Comparison of ENCODE assay signal across 21 cellular contexts in genomic region chr10:91521444-91521843, GRCh38.
A peak's percentile ranks its signal among the peaks of the same experiment; 100 is the strongest.
DNase-seq lines count a peak whose midpoint lies in the region; FAIRE-seq and TF ChIP-seq lines count a peak whose summit lies in the region.
"Had no signal": no experiment of that assay in that cellular context is flagged by ENCODE, and none has a peak within 500 bp of the region (broad histone marks: within the 10 kb centered on the region; RNA-seq: fewer than 3 reads in every experiment).

No MANE protein-coding gene starts in this region.

- H2AFZ ChIP-seq in OCI-LY3 (ENCODE audit: low read depth, low read length) = no peak overlapping the region
- H2AFZ ChIP-seq in hepatocyte = no peak overlapping the region

- H3K9ac ChIP-seq in OCI-LY3 (ENCODE audit: low read length) = no peak overlapping the region

- peak overlapping the region; percentile 42 for H3K4me2 ChIP-seq in OCI-LY3 (ENCODE audit: low read length)
- H3K4me2 ChIP-seq in hepatocyte = no peak overlapping the region

- H3K27me3 ChIP-seq in OCI-LY3 (ENCODE audit: low read depth, low read length) (no peaks in the 10 kb centered on the region), bronchial epithelial cell (ENCODE audit: control insufficient read depth, insufficient read depth, low read length) (no peaks in the 10 kb centered on the region), hepatocyte (no peaks in the 10 kb centered on the region)
- H3K27me3 ChIP-seq: right lobe of liver had no signal

- H4K20me1 ChIP-seq in OCI-LY3 (ENCODE audit: insufficient read depth, low read length) (no peaks in the 10 kb centered on the region), hepatocyte (ENCODE audit: insufficient read depth, poor library complexity, severe bottlenecking) (no peaks in the 10 kb centered on the region)

- FAIRE-seq in bronchial epithelial cell (lab: Jason Lieb, UNC) = no peak
- FAIRE-seq: D721Med, urothelium cell line had no signal

- H3K79me2 ChIP-seq in OCI-LY3 (ENCODE audit: low read length) = no peaks in the 10 kb centered on the region
- no peaks in the 10 kb centered on the region for H3K79me2 ChIP-seq in hepatocyte

- H3K4me1 ChIP-seq in OCI-LY3 (ENCODE audit: low read length) (peaks cover 29% of the 10 kb centered on the region), hepatocyte (ENCODE audit: insufficient read depth) (no peaks in the 10 kb centered on the region)

- H3K27ac ChIP-seq in OCI-LY3 (ENCODE audit: low read length) (no peak overlapping the region), hepatocyte (peak overlapping the region; percentile 1)
- H3K27ac ChIP-seq: right lobe of liver had no signal

- DNase-seq in GM03348 (ENCODE audit: low spot score) = peak; percentile 43
- peak; percentile 65 for DNase-seq in bronchial epithelial cell (ENCODE audit: low read depth)
- no peak for DNase-seq in hepatocyte (ENCODE audit: low spot score)
- no peak for DNase-seq in activated naive CD4-positive, alpha-beta T cell (lab: John Stamatoyannopoulos, UW)
- no peak for DNase-seq in NCI-H2081 treated with DMSO at 0.1 percent for 48 hours (lab: John Stamatoyannopoulos, UW)
- DNase-seq in T-helper 9 cell = no peak
- DNase-seq in NCI-H2196 treated with DMSO at 0.1 percent for 48 hours (lab: John Stamatoyannopoulos, UW; ENCODE audit: unreplicated experiment) = no peak
- DNase-seq: activated CD4-positive, CD25-positive, alpha-beta regulatory T cell treated with anti-CD3 and anti-CD28 coated beads, Interleukin-2, amount 50 U/mL, for 72 hours; activated CD8-positive, alpha-beta memory T cell treated with anti-CD3 and anti-CD28 coated beads for 24 hours; activated T-cell treated with anti-CD3 and anti-CD28 coated beads, Interleukin-2, amount 50 U/mL, for 72 hours; C1 segment of cervical spinal cord; HCEC 1CT; naive thymus-derived CD4-positive, alpha-beta T cell; NCI-H1417; NCI-H524 treated with DMSO at 0.1 percent for 48 hours; right lobe of liver; substantia nigra; T1000 had no signal

- TF ChIP-seq CTCF in OCI-LY3 (IDR thresholded peaks at IDR 0.05; ENCODE audit: low read depth, low read length) (no peak), bronchial epithelial cell (IDR thresholded peaks at IDR 0.05; ENCODE audit: insufficient read depth, low read length, severe bottlenecking) (no peak), hepatocyte (IDR thresholded peaks at IDR 0.05; ENCODE audit: poor library complexity) (no peak)

- H3K4me3 ChIP-seq in OCI-LY3 (ENCODE audit: low read length) (no peak overlapping the region), bronchial epithelial cell (ENCODE audit: low read depth, low read length) (no peak overlapping the region), hepatocyte (no peak overlapping the region)
- H3K4me3 ChIP-seq: right lobe of liver had no signal

- H3K36me3 ChIP-seq in OCI-LY3 (replicated peaks; ENCODE audit: low read depth, low read length) = peaks cover 3% of the 10 kb centered on the region
- H3K36me3 ChIP-seq in bronchial epithelial cell (ENCODE audit: control insufficient read depth, insufficient read depth, low read length) = no peaks in the 10 kb centered on the region
- H3K36me3 ChIP-seq in hepatocyte (replicated peaks; ENCODE audit: insufficient read depth, low read depth) = no peaks in the 10 kb centered on the region
- H3K36me3 ChIP-seq: right lobe of liver had no signal

- H3K9me2 ChIP-seq in hepatocyte (replicated peaks; ENCODE audit: insufficient read depth) = no peaks in the 10 kb centered on the region

- 97% methylated on average over 1 of the region's 1 CpG for WGBS in hepatocyte (ENCODE audit: low lambda C conversion rate, missing lambda C conversion rate)

- H3K9me3 ChIP-seq in OCI-LY3 (ENCODE audit: insufficient read depth, low read length) (no peaks in the 10 kb centered on the region), hepatocyte (ENCODE audit: low read depth) (no peaks in the 10 kb centered on the region)
- H3K9me3 ChIP-seq: right lobe of liver had no signal

Comparison
In these comparisons a context has a peak if more than half of its experiments do, and no peak if none do; other contexts are left out.
1. DNase-seq: peak in GM03348 (single experiment) and bronchial epithelial cell (single experiment); none in hepatocyte (single experiment), activated naive CD4-positive, alpha-beta T cell (0 of 4), NCI-H2081 treated with DMSO at 0.1 percent for 48 hours (single experiment), T-helper 9 cell (single experiment) and NCI-H2196 treated with DMSO at 0.1 percent for 48 hours (single experiment).